In the genomic region with DNA sequence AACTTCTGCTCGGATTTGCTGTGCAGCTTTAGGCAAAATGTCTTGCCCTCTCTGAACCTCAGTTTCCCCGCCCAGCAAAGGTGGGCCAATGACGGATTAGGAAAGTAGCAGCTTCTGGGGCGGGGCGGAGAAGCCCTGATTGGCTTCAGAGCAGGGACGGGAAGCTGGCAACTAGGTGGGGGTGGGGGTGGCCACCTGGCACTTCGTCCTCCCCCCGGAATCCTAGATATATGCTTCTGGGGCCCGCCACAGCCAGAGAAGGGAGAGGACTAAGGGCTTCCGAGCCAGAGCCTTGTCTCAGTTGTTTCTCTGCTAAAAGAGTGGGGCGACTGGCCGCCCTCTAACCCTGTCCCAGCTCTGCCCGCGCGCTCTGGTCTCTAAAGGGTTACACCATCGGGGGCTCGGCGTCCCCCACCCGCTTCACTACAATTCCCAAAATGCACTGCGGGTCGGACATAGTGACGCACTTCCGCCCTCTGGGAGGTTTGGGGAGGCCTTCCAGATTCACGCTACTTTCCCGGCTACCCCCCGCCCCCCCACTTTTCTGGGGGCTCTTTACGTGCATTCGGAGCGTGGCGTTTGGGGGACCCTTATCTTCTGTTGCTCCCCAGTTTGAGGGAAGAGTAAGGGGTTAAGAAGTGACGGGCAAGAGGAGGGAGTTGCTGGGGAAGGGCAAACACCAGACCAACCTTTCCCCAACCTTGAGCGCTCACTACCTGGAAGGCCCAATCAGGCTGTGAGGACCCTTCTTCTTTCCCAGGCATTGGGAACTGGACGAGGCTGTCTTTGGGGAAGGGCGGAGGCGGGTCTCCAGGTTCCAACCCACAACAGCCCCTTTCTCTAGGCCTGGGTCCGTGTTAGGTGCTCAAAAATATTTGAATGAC, we compare ENCODE assay signal across 1 cellular context.
TF ChIP-seq lines count a peak whose summit lies in the region.

No MANE protein-coding gene starts in this region.

TF ChIP-seq in GM12878, 131 proteins besides CTCF, POLR2A, EP300 and RAD21 (continues in another document):
- no peak for TF ChIP-seq RFX5 (IDR thresholded peaks at IDR 0.05; ENCODE audit: low read depth, low read length)
- TF ChIP-seq POU2F2 (IDR thresholded peaks at IDR 0.05; ENCODE audit: borderline replicate concordance, low read depth, low read length), result peak; percentile 71; the same call in 1 of the 3 replicates
- peak; percentile 69; the same call in 1 of the 2 replicates for TF ChIP-seq CHD2 (IDR thresholded peaks at IDR 0.05; ENCODE audit: borderline replicate concordance, low read depth, low read length)
- TF ChIP-seq SMAD1 (IDR thresholded peaks at IDR 0.05; ENCODE audit: low read depth, partially characterized antibody), result peak; percentile 21
- TF ChIP-seq KLF5 (IDR thresholded peaks at IDR 0.05; ENCODE audit: partially characterized antibody), result peak; percentile 80
- TF ChIP-seq, protein P1, sequence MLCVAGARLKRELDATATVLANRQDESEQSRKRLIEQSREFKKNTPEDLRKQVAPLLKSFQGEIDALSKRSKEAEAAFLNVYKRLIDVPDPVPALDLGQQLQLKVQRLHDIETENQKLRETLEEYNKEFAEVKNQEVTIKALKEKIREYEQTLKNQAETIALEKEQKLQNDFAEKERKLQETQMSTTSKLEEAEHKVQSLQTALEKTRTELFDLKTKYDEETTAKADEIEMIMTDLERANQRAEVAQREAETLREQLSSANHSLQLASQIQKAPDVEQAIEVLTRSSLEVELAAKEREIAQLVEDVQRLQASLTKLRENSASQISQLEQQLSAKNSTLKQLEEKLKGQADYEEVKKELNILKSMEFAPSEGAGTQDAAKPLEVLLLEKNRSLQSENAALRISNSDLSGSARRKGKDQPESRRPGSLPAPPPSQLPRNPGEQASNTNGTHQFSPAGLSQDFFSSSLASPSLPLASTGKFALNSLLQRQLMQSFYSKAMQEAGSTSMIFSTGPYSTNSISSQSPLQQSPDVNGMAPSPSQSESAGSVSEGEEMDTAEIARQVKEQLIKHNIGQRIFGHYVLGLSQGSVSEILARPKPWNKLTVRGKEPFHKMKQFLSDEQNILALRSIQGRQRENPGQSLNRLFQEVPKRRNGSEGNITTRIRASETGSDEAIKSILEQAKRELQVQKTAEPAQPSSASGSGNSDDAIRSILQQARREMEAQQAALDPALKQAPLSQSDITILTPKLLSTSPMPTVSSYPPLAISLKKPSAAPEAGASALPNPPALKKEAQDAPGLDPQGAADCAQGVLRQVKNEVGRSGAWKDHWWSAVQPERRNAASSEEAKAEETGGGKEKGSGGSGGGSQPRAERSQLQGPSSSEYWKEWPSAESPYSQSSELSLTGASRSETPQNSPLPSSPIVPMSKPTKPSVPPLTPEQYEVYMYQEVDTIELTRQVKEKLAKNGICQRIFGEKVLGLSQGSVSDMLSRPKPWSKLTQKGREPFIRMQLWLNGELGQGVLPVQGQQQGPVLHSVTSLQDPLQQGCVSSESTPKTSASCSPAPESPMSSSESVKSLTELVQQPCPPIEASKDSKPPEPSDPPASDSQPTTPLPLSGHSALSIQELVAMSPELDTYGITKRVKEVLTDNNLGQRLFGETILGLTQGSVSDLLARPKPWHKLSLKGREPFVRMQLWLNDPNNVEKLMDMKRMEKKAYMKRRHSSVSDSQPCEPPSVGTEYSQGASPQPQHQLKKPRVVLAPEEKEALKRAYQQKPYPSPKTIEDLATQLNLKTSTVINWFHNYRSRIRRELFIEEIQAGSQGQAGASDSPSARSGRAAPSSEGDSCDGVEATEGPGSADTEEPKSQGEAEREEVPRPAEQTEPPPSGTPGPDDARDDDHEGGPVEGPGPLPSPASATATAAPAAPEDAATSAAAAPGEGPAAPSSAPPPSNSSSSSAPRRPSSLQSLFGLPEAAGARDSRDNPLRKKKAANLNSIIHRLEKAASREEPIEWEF (IDR thresholded peaks at IDR 0.05; ENCODE audit: insufficient replicate concordance, low read depth, low read length), result no peak
- TF ChIP-seq, protein P2, sequence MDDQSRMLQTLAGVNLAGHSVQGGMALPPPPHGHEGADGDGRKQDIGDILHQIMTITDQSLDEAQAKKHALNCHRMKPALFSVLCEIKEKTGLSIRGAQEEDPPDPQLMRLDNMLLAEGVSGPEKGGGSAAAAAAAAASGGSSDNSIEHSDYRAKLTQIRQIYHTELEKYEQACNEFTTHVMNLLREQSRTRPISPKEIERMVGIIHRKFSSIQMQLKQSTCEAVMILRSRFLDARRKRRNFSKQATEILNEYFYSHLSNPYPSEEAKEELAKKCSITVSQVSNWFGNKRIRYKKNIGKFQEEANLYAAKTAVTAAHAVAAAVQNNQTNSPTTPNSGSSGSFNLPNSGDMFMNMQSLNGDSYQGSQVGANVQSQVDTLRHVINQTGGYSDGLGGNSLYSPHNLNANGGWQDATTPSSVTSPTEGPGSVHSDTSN (IDR thresholded peaks at IDR 0.05; ENCODE audit: insufficient replicate concordance, low read depth, low read length), result no peak
- no peak for TF ChIP-seq ZZZ3 (IDR thresholded peaks at IDR 0.05; ENCODE audit: control insufficient read depth, insufficient read length, low read depth)
- no peak for TF ChIP-seq NR2C2 (IDR thresholded peaks at IDR 0.05; ENCODE audit: borderline replicate concordance, control insufficient read depth, insufficient read length, low read depth)
- TF ChIP-seq CBFB (IDR thresholded peaks at IDR 0.05; ENCODE audit: low read depth), result no peak
- no peak for TF ChIP-seq HDAC6 (IDR thresholded peaks at IDR 0.05; ENCODE audit: unreplicated experiment)
- no peak for TF ChIP-seq YBX1 (IDR thresholded peaks at IDR 0.05)
- TF ChIP-seq HCFC1 (IDR thresholded peaks at IDR 0.05; ENCODE audit: low read length), result peak; percentile 86
- TF ChIP-seq CEBPB (IDR thresholded peaks at IDR 0.05; ENCODE audit: borderline replicate concordance in 1 of 2, low read depth in 2 of 2, low read length in 2 of 2), result no peak
- peak; percentile 4 to 36; a peak in 1 of 4 replicates for TF ChIP-seq BHLHE40 (IDR thresholded peaks at IDR 0.05; ENCODE audit: borderline replicate concordance in 1 of 2, low read depth in 2 of 2, low read length in 1 of 2)
- TF ChIP-seq, protein P3, sequence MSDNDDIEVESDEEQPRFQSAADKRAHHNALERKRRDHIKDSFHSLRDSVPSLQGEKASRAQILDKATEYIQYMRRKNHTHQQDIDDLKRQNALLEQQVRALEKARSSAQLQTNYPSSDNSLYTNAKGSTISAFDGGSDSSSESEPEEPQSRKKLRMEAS (IDR thresholded peaks at IDR 0.05; ENCODE audit: low read depth, low read length), result no peak
- TF ChIP-seq MTA3 (IDR thresholded peaks at IDR 0.05; ENCODE audit: borderline replicate concordance, low read length), result peak; percentile 67; the same call in 1 of the 2 replicates
- TF ChIP-seq, protein P4, sequence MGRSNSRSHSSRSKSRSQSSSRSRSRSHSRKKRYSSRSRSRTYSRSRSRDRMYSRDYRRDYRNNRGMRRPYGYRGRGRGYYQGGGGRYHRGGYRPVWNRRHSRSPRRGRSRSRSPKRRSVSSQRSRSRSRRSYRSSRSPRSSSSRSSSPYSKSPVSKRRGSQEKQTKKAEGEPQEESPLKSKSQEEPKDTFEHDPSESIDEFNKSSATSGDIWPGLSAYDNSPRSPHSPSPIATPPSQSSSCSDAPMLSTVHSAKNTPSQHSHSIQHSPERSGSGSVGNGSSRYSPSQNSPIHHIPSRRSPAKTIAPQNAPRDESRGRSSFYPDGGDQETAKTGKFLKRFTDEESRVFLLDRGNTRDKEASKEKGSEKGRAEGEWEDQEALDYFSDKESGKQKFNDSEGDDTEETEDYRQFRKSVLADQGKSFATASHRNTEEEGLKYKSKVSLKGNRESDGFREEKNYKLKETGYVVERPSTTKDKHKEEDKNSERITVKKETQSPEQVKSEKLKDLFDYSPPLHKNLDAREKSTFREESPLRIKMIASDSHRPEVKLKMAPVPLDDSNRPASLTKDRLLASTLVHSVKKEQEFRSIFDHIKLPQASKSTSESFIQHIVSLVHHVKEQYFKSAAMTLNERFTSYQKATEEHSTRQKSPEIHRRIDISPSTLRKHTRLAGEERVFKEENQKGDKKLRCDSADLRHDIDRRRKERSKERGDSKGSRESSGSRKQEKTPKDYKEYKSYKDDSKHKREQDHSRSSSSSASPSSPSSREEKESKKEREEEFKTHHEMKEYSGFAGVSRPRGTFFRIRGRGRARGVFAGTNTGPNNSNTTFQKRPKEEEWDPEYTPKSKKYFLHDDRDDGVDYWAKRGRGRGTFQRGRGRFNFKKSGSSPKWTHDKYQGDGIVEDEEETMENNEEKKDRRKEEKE (IDR thresholded peaks at IDR 0.05), result peak; percentile 45; the same call in 1 of the 2 replicates
- TF ChIP-seq ZBED1 (IDR thresholded peaks at IDR 0.05; ENCODE audit: borderline replicate concordance), result no peak
- TF ChIP-seq PAX8 (IDR thresholded peaks at IDR 0.05), result no peak
- TF ChIP-seq TARDBP (IDR thresholded peaks at IDR 0.05; ENCODE audit: borderline replicate concordance), result peak; percentile 87
- peak; percentile 52; the same call in 1 of the 2 replicates for TF ChIP-seq NR2C1 (IDR thresholded peaks at IDR 0.05)
- no peak for TF ChIP-seq RAD51 (IDR thresholded peaks at IDR 0.05)
- TF ChIP-seq JUNB (IDR thresholded peaks at IDR 0.05), result no peak
- TF ChIP-seq BRCA1 (IDR thresholded peaks at IDR 0.05; ENCODE audit: low read depth, low read length), result no peak
- TF ChIP-seq ZNF622 (IDR thresholded peaks at IDR 0.05), result no peak
- TF ChIP-seq NRF1 (conservative IDR thresholded peaks at IDR 0.05; ENCODE audit: low read depth, low read length), result no peak
- TF ChIP-seq, protein P5, sequence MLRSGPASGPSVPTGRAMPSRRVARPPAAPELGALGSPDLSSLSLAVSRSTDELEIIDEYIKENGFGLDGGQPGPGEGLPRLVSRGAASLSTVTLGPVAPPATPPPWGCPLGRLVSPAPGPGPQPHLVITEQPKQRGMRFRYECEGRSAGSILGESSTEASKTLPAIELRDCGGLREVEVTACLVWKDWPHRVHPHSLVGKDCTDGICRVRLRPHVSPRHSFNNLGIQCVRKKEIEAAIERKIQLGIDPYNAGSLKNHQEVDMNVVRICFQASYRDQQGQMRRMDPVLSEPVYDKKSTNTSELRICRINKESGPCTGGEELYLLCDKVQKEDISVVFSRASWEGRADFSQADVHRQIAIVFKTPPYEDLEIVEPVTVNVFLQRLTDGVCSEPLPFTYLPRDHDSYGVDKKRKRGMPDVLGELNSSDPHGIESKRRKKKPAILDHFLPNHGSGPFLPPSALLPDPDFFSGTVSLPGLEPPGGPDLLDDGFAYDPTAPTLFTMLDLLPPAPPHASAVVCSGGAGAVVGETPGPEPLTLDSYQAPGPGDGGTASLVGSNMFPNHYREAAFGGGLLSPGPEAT (IDR thresholded peaks at IDR 0.05; ENCODE audit: low read depth), result peak; percentile 95
- TF ChIP-seq HDGF (IDR thresholded peaks at IDR 0.05), result no peak; the same call in 1 of the 2 replicates
- TF ChIP-seq, protein P6, sequence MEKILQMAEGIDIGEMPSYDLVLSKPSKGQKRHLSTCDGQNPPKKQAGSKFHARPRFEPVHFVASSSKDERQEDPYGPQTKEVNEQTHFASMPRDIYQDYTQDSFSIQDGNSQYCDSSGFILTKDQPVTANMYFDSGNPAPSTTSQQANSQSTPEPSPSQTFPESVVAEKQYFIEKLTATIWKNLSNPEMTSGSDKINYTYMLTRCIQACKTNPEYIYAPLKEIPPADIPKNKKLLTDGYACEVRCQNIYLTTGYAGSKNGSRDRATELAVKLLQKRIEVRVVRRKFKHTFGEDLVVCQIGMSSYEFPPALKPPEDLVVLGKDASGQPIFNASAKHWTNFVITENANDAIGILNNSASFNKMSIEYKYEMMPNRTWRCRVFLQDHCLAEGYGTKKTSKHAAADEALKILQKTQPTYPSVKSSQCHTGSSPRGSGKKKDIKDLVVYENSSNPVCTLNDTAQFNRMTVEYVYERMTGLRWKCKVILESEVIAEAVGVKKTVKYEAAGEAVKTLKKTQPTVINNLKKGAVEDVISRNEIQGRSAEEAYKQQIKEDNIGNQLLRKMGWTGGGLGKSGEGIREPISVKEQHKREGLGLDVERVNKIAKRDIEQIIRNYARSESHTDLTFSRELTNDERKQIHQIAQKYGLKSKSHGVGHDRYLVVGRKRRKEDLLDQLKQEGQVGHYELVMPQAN (conservative IDR thresholded peaks at IDR 0.05), result no peak; the same call in none of the 2 replicates
- TF ChIP-seq ATF7 (IDR thresholded peaks at IDR 0.05; ENCODE audit: low read depth), result peak; percentile 89
- TF ChIP-seq, protein P7, sequence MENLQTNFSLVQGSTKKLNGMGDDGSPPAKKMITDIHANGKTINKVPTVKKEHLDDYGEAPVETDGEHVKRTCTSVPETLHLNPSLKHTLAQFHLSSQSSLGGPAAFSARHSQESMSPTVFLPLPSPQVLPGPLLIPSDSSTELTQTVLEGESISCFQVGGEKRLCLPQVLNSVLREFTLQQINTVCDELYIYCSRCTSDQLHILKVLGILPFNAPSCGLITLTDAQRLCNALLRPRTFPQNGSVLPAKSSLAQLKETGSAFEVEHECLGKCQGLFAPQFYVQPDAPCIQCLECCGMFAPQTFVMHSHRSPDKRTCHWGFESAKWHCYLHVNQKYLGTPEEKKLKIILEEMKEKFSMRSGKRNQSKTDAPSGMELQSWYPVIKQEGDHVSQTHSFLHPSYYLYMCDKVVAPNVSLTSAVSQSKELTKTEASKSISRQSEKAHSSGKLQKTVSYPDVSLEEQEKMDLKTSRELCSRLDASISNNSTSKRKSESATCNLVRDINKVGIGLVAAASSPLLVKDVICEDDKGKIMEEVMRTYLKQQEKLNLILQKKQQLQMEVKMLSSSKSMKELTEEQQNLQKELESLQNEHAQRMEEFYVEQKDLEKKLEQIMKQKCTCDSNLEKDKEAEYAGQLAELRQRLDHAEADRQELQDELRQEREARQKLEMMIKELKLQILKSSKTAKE (IDR thresholded peaks at IDR 0.05; ENCODE audit: low read depth, poor library complexity, severe bottlenecking), result no peak
- no peak for TF ChIP-seq CHD1 (IDR thresholded peaks at IDR 0.05; ENCODE audit: low read depth, low read length)
- TF ChIP-seq NFIC (IDR thresholded peaks at IDR 0.05; ENCODE audit: low read depth, low read length), result no peak
- TF ChIP-seq, protein P8, sequence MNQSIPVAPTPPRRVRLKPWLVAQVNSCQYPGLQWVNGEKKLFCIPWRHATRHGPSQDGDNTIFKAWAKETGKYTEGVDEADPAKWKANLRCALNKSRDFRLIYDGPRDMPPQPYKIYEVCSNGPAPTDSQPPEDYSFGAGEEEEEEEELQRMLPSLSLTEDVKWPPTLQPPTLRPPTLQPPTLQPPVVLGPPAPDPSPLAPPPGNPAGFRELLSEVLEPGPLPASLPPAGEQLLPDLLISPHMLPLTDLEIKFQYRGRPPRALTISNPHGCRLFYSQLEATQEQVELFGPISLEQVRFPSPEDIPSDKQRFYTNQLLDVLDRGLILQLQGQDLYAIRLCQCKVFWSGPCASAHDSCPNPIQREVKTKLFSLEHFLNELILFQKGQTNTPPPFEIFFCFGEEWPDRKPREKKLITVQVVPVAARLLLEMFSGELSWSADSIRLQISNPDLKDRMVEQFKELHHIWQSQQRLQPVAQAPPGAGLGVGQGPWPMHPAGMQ (IDR thresholded peaks at IDR 0.05; ENCODE audit: borderline replicate concordance), result no peak
- TF ChIP-seq POLR2AphosphoS5 (IDR thresholded peaks at IDR 0.05; ENCODE audit: low read length), result peak; percentile 62; the same call in 1 of the 2 replicates
- no peak for TF ChIP-seq BMI1 (IDR thresholded peaks at IDR 0.05; ENCODE audit: borderline replicate concordance)
- TF ChIP-seq, protein P9, sequence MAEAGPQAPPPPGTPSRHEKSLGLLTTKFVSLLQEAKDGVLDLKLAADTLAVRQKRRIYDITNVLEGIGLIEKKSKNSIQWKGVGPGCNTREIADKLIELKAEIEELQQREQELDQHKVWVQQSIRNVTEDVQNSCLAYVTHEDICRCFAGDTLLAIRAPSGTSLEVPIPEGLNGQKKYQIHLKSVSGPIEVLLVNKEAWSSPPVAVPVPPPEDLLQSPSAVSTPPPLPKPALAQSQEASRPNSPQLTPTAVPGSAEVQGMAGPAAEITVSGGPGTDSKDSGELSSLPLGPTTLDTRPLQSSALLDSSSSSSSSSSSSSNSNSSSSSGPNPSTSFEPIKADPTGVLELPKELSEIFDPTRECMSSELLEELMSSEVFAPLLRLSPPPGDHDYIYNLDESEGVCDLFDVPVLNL (IDR thresholded peaks at IDR 0.05; ENCODE audit: low read depth, low read length), result no peak
- TF ChIP-seq FOS (IDR thresholded peaks at IDR 0.05; ENCODE audit: borderline replicate concordance, extremely low read depth, insufficient read length), result no peak
- TF ChIP-seq CHD4 (IDR thresholded peaks at IDR 0.05), result no peak
